ENCODE assay signal across 24 cellular contexts in the genomic region with DNA sequence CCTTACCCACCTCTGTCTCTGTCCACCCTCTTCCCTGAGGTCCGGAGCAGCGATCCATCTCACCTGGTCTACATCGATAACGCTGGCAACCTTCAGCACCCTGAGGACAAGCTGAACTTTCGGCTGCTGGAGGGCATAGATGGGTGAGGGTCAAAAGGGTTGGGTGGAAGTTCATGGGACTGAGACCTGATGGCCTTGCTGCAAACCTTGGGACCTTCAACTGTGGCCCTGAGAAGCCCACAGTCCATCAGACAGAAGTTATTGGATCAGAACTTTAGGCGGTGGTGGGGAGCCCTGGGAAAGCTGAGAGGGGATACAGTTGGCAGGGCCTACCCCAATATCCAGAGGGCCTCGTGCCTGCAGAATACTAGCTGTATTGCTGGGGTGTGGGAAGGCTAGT.
"Had no signal": no experiment of that assay in that cellular context is flagged by ENCODE, and none has a peak within 500 bp of the region (broad histone marks: within the 10 kb centered on the region; RNA-seq: fewer than 3 reads in every experiment).

No MANE protein-coding gene starts in this region.

- H3K4me1 ChIP-seq: esophagus squamous epithelium, heart right ventricle, parathyroid adenoma, prostate gland, sigmoid colon, stomach, thyroid gland, uterus had no signal

- H3K9ac ChIP-seq: parathyroid adenoma had no signal

- H3K4me1 Mint-ChIP-seq: memory B cell had no signal

- H3K9me3 ChIP-seq: neutrophil, prostate gland, thyroid gland had no signal

- H3K27ac ChIP-seq: esophagus squamous epithelium, heart right ventricle, neutrophil, parathyroid adenoma, prostate gland, sigmoid colon, stomach, thyroid gland, uterus had no signal

- H3K36me3 Mint-ChIP-seq: stimulated activated effector memory CD8-positive, alpha-beta T cell treated with anti-CD3 and anti-CD28 coated beads, Interleukin-12 subunit alpha, Interleukin-12 subunit beta, amount 100 ng/mL, for 72 hours had no signal

- H3K27me3 ChIP-seq: esophagus squamous epithelium, heart right ventricle, neutrophil, sigmoid colon, stomach, thyroid gland, uterus had no signal

- H3K27ac Mint-ChIP-seq: dendritic cell treated with granulocyte-macrophage colony-stimulating factor and Interleukin-4, amounts not matched to agents 40 ng/mL and 50 ng/mL, for 4 days; memory B cell; natural killer cell; stimulated activated effector memory CD8-positive, alpha-beta T cell treated with anti-CD3 and anti-CD28 coated beads, Interleukin-12 subunit alpha, Interleukin-12 subunit beta, amount 100 ng/mL, for 72 hours; type B pancreatic cell had no signal

- H3K4me3 Mint-ChIP-seq: dendritic cell treated with granulocyte-macrophage colony-stimulating factor and Interleukin-4, amounts not matched to agents 40 ng/mL and 50 ng/mL, for 4 days; memory B cell; natural killer cell; stimulated activated effector memory CD8-positive, alpha-beta T cell treated with anti-CD3 and anti-CD28 coated beads, Interleukin-12 subunit alpha, Interleukin-12 subunit beta, amount 100 ng/mL, for 72 hours; type B pancreatic cell had no signal

- ATAC-seq: heart right ventricle; natural killer cell; stimulated activated effector memory CD8-positive, alpha-beta T cell treated with anti-CD3 and anti-CD28 coated beads, Interleukin-12 subunit alpha, Interleukin-12 subunit beta, amount 100 ng/mL, for 72 hours had no signal

- H3K27me3 Mint-ChIP-seq: dendritic cell treated with granulocyte-macrophage colony-stimulating factor and Interleukin-4, amounts not matched to agents 40 ng/mL and 50 ng/mL, for 4 days had no signal

- H3K36me3 ChIP-seq: esophagus squamous epithelium, heart right ventricle, neutrophil, prostate gland, thyroid gland, uterus had no signal

- H3K9me3 Mint-ChIP-seq: type B pancreatic cell had no signal

- DNase-seq: effector CD8-positive, alpha-beta T cell; erythroblast; esophagus squamous epithelium; foreskin melanocyte; glutamatergic neuron; heart right ventricle; hippocampal formation; kidney glomerular epithelial cell; natural killer cell; right cardiac atrium; sigmoid colon; stimulated activated CD4-positive, alpha-beta T cell treated with anti-CD3 and anti-CD28 coated beads, Interleukin-4, amount 100 ng/mL, for 24 hours; stimulated activated naive CD4-positive, alpha-beta T cell treated with Interleukin-2 at 50 U/mL for 16 hours; stomach; thyroid gland; uterus had no signal

- H3K4me3 ChIP-seq: esophagus squamous epithelium, heart right ventricle, lung, prostate gland, sigmoid colon, stomach, thyroid gland, uterus had no signal
